ENCODE assay signal across 17 cellular contexts in the genomic region with DNA sequence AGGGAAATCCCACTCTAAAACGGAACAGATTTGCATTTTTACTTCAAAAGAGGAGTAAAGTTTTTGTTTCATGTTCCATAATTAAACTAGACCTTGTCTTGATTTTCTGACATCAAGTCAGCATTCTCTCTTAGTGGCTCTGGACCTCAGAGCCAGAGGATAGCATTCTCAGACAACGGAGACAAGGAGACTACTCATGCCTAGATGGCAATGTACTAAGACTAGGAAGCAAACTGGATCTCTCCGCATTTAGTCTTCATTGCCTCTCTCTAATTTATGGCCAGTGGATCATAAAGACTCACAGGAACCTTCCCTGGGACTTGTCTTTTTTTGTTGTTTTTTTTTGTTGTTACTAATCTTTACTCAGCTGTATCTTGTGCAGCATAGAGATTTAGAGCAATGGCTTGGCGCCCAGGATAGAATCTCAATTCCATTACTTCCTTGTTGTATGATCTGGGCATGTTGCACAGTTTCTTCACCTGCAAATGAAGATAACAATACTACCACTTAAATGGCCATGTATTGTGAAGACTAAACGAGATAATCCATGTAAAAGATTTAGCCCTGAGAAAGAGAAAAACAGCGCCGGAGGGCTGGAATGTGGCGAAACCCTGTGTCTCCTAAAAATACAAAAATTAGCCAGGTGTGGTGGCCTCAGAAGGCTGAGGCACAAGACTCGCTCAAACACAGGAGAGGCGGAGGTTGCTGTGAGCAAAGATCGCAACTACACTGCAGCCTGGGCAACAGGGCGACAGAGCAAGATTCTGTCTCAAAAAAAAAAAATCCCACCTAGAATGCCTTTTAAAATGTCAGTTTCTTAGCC. TPM values are rescaled to one million over a fixed set of nuclear protein-coding genes. Genes with fewer than 3 reads are reported as not detected.
A peak's percentile ranks its signal among the peaks of the same experiment; 100 is the strongest.
DNase-seq lines count a peak whose midpoint lies in the region; ATAC-seq and TF ChIP-seq lines count a peak whose summit lies in the region.
"Had no signal": no experiment of that assay in that cellular context is flagged by ENCODE, and none has a peak within 500 bp of the region (broad histone marks: within the 10 kb centered on the region; RNA-seq: fewer than 3 reads in every experiment).

No MANE protein-coding gene starts in this region.

- intact Hi-C loops in activated CD4-positive, alpha-beta T cell treated with anti-CD3 and anti-CD28 coated beads, Interleukin-2, amount 10 ng/mL, durations not matched to agents 24 days and 14 days (cut with micrococcal nuclease) = no loop called here
- intact Hi-C loops in activated CD4-positive, alpha-beta memory T cell treated with anti-CD3 and anti-CD28 coated beads for 36 hours (cut with micrococcal nuclease) = no loop called here

- peak; percentile 44 for DNase-seq in activated CD4-positive, alpha-beta T cell treated with anti-CD3 and anti-CD28 coated beads, Interleukin-2, amount 10 ng/mL, durations not matched to agents 24 days and 14 days
- no peak for DNase-seq in activated CD4-positive, alpha-beta T cell treated with anti-CD3 and anti-CD28 coated beads for 4 hours
- DNase-seq in NCI-H69 (lab: John Stamatoyannopoulos, UW) (peak; percentile 61), epithelial cell of prostate (ENCODE audit: low read depth, low spot score) (no peak), thoracic aorta (ENCODE audit: low spot score) (no peak)
- no peak for DNase-seq in stimulated activated naive CD4-positive, alpha-beta T cell treated with Interleukin-2 at 50 U/mL for 16 hours (lab: John Stamatoyannopoulos, UW)
- no peak for DNase-seq in activated CD4-positive, alpha-beta memory T cell treated with anti-CD3 and anti-CD28 coated beads for 36 hours
- no peak for DNase-seq in naive thymus-derived CD8-positive, alpha-beta T cell
- DNase-seq: activated effector memory CD4-positive, alpha-beta T cell treated with Interleukin-2 at 50 U/mL for 16 hours; CD4-positive, CD25-positive, alpha-beta regulatory T cell; kidney; NCI-H1048; NCI-H345; stimulated activated CD4-positive, alpha-beta T cell treated with anti-CD3 and anti-CD28 coated beads, Interleukin-12 subunit alpha, Interleukin-12 subunit beta, amount 100 ng/mL, for 4 hours; T-cell had no signal

- H3K4me3 ChIP-seq in thoracic aorta = peak overlapping the region; percentile 48
- H3K4me3 ChIP-seq: suprapubic skin had no signal

- CTCF ChIA-PET in activated CD4-positive, alpha-beta memory T cell treated with anti-CD3 and anti-CD28 coated beads for 36 hours (lab: Charles Lee) = no interaction called here

- no peaks in the 10 kb centered on the region for H3K9me3 Mint-ChIP-seq in activated CD4-positive, alpha-beta T cell treated with anti-CD3 and anti-CD28 coated beads, Interleukin-2, amount 10 ng/mL, durations not matched to agents 24 days and 14 days
- no peaks in the 10 kb centered on the region for H3K9me3 Mint-ChIP-seq in activated CD4-positive, alpha-beta memory T cell treated with anti-CD3 and anti-CD28 coated beads for 36 hours
- no peaks in the 10 kb centered on the region for H3K9me3 Mint-ChIP-seq in naive thymus-derived CD8-positive, alpha-beta T cell
- H3K9me3 Mint-ChIP-seq: CD4-positive, CD25-positive, alpha-beta regulatory T cell; T-cell had no signal

- peaks cover 8 to 12% of the 10 kb centered on the region in 2 donors for H3K4me1 ChIP-seq in thoracic aorta (ENCODE audit: control insufficient read depth in 1 of 2, low read depth in 2 of 2)

- H3K36me3 Mint-ChIP-seq in activated CD4-positive, alpha-beta T cell treated with anti-CD3 and anti-CD28 coated beads, Interleukin-2, amount 10 ng/mL, durations not matched to agents 24 days and 14 days (ENCODE audit: low read depth) = peaks cover 2% of the 10 kb centered on the region
- H3K36me3 Mint-ChIP-seq in activated CD4-positive, alpha-beta memory T cell treated with anti-CD3 and anti-CD28 coated beads for 36 hours = no peaks in the 10 kb centered on the region
- H3K36me3 Mint-ChIP-seq in naive thymus-derived CD8-positive, alpha-beta T cell = no peaks in the 10 kb centered on the region
- H3K36me3 Mint-ChIP-seq: CD4-positive, CD25-positive, alpha-beta regulatory T cell; T-cell had no signal

- H3K27ac ChIP-seq in epithelial cell of prostate (peak overlapping the region; percentile 5), thoracic aorta (no peak overlapping the region)
- H3K27ac ChIP-seq: parathyroid adenoma, suprapubic skin had no signal

- H3K4me3 Mint-ChIP-seq in activated CD4-positive, alpha-beta T cell treated with anti-CD3 and anti-CD28 coated beads, Interleukin-2, amount 10 ng/mL, durations not matched to agents 24 days and 14 days = no peak overlapping the region
- no peak overlapping the region for H3K4me3 Mint-ChIP-seq in activated CD4-positive, alpha-beta memory T cell treated with anti-CD3 and anti-CD28 coated beads for 36 hours
- no peak overlapping the region for H3K4me3 Mint-ChIP-seq in naive thymus-derived CD8-positive, alpha-beta T cell
- H3K4me3 Mint-ChIP-seq: T-cell had no signal

- no peaks in the 10 kb centered on the region for H3K27me3 ChIP-seq in thoracic aorta (replicated peaks; ENCODE audit: insufficient read depth)
- H3K27me3 ChIP-seq: suprapubic skin had no signal

- TF ChIP-seq CTCF in thoracic aorta (IDR thresholded peaks at IDR 0.05) = no peak

- H3K9me3 ChIP-seq in thoracic aorta = no peaks in the 10 kb centered on the region
- H3K9me3 ChIP-seq: suprapubic skin had no signal

- H3K36me3 ChIP-seq in thoracic aorta = no peaks in the 10 kb centered on the region
- H3K36me3 ChIP-seq: suprapubic skin had no signal

- POLR2A ChIA-PET in activated CD4-positive, alpha-beta memory T cell treated with anti-CD3 and anti-CD28 coated beads for 36 hours (lab: Charles Lee) = no interaction called here
- POLR2A ChIA-PET in naive thymus-derived CD8-positive, alpha-beta T cell (lab: Charles Lee) = interaction anchor here (1.0 kb wide), 1 partner anchor 322 kb away, joined by 7 read pairs; a partner anchor contains a TSS

- ATAC-seq in thoracic aorta (ENCODE audit: insufficient number of reproducible peaks, low FRiP score, low read depth) = no peak
- no peak for ATAC-seq in naive thymus-derived CD8-positive, alpha-beta T cell
- ATAC-seq: T-cell had no signal

- H3K27me3 Mint-ChIP-seq in activated CD4-positive, alpha-beta T cell treated with anti-CD3 and anti-CD28 coated beads, Interleukin-2, amount 10 ng/mL, durations not matched to agents 24 days and 14 days = no peaks in the 10 kb centered on the region
- H3K27me3 Mint-ChIP-seq in activated CD4-positive, alpha-beta memory T cell treated with anti-CD3 and anti-CD28 coated beads for 36 hours = no peaks in the 10 kb centered on the region
- H3K27me3 Mint-ChIP-seq in naive thymus-derived CD8-positive, alpha-beta T cell = no peaks in the 10 kb centered on the region
- H3K27me3 Mint-ChIP-seq: CD4-positive, CD25-positive, alpha-beta regulatory T cell had no signal

- peaks cover 12% of the 10 kb centered on the region for H3K4me1 Mint-ChIP-seq in activated CD4-positive, alpha-beta T cell treated with anti-CD3 and anti-CD28 coated beads, Interleukin-2, amount 10 ng/mL, durations not matched to agents 24 days and 14 days
- H3K4me1 Mint-ChIP-seq in activated CD4-positive, alpha-beta memory T cell treated with anti-CD3 and anti-CD28 coated beads for 36 hours (ENCODE audit: low read depth) = peaks cover 19% of the 10 kb centered on the region
- H3K4me1 Mint-ChIP-seq in naive thymus-derived CD8-positive, alpha-beta T cell = peaks cover 6 to 26% (median 18%) of the 10 kb centered on the region in 4 donors

- no peak overlapping the region for H3K27ac Mint-ChIP-seq in activated CD4-positive, alpha-beta T cell treated with anti-CD3 and anti-CD28 coated beads, Interleukin-2, amount 10 ng/mL, durations not matched to agents 24 days and 14 days
- H3K27ac Mint-ChIP-seq in activated CD4-positive, alpha-beta memory T cell treated with anti-CD3 and anti-CD28 coated beads for 36 hours = no peak overlapping the region
- peak overlapping the region in 1 of 10 donors; percentile 29 for H3K27ac Mint-ChIP-seq in naive thymus-derived CD8-positive, alpha-beta T cell

RNA-seq across cellular contexts. Expression of a gene that starts 4.0 kb away (rescaled TPM):
- 23.1 and 24.9 TPM in 2 replicates for total RNA-seq in activated CD4-positive, alpha-beta T cell treated with anti-CD3 and anti-CD28 coated beads, Interleukin-2, amount 10 ng/mL, durations not matched to agents 24 days and 14 days
- 1 to 10 TPM; 7.6 to 9.5 TPM for total RNA-seq in thoracic aorta
- total RNA-seq in activated CD4-positive, alpha-beta memory T cell treated with anti-CD3 and anti-CD28 coated beads for 36 hours = 10 to 100 TPM; 17.2 to 18.8 TPM
- 10 to 100 TPM; 17.0 to 19.7 TPM for total RNA-seq in naive thymus-derived CD8-positive, alpha-beta T cell
- polyA plus RNA-seq in naive thymus-derived CD8-positive, alpha-beta T cell = 10 to 100 TPM; 10.5 to 17.0 (median 12.7) TPM

RNA-seq across cellular contexts. Expression of a gene that starts 7.1 kb away (rescaled TPM):
- total RNA-seq in activated CD4-positive, alpha-beta T cell treated with anti-CD3 and anti-CD28 coated beads, Interleukin-2, amount 10 ng/mL, durations not matched to agents 24 days and 14 days = 63.5 and 65.8 TPM in 2 replicates
- 100 to 1,000 TPM; 184 to 186 TPM for total RNA-seq in thoracic aorta
- 10 to 100 TPM; 52.4 to 54.9 TPM for total RNA-seq in activated CD4-positive, alpha-beta memory T cell treated with anti-CD3 and anti-CD28 coated beads for 36 hours
- total RNA-seq in naive thymus-derived CD8-positive, alpha-beta T cell = 10 to 100 TPM; 51.2 to 53.7 TPM
- polyA plus RNA-seq in naive thymus-derived CD8-positive, alpha-beta T cell = 10 to 100 TPM; 21.0 to 28.5 (median 23.6) TPM

Comparison
In these comparisons a context has a peak if more than half of its experiments do, and no peak if none do; other contexts are left out.
1. DNase-seq: peak in activated CD4-positive, alpha-beta T cell treated with anti-CD3 and anti-CD28 coated beads, Interleukin-2, amount 10 ng/mL, durations not matched to agents 24 days and 14 days (single experiment) and NCI-H69 (single experiment); none in activated CD4-positive, alpha-beta T cell treated with anti-CD3 and anti-CD28 coated beads for 4 hours (0 of 2), epithelial cell of prostate (single experiment), thoracic aorta (single experiment), stimulated activated naive CD4-positive, alpha-beta T cell treated with Interleukin-2 at 50 U/mL for 16 hours (single experiment), activated CD4-positive, alpha-beta memory T cell treated with anti-CD3 and anti-CD28 coated beads for 36 hours (single experiment) and naive thymus-derived CD8-positive, alpha-beta T cell (0 of 10).